In genomic region chr22:39528681-39529486, GRCh38 we compare ENCODE assay signal across 1 cellular context.
TF ChIP-seq lines count a peak whose summit lies in the region.

No MANE protein-coding gene starts in this region.

TF ChIP-seq in HepG2, 621 proteins besides CTCF, POLR2A, EP300 and RAD21 (continued from another document and continues in another):
- TF ChIP-seq GPN1 (CRISPR knock-in tag; IDR thresholded peaks at IDR 0.05; ENCODE audit: borderline replicate concordance) (no peak), ZNF264 (CRISPR knock-in tag; IDR thresholded peaks at IDR 0.05) (peak; percentile 72; the same call in 1 of the 2 replicates), ARNT (IDR thresholded peaks at IDR 0.05) (no peak), MYC (CRISPR knock-in tag; IDR thresholded peaks at IDR 0.05; ENCODE audit: borderline replicate concordance) (peak; percentile 70; the same call in 1 of the 2 replicates), TCF7 (IDR thresholded peaks at IDR 0.05; ENCODE audit: low read depth) (no peak), SRSF1 (optimal IDR thresholded peaks at IDR 0.05; ENCODE audit: low read depth, low read length) (peak; percentile 47), ZNF644 (CRISPR knock-in tag; IDR thresholded peaks at IDR 0.05; ENCODE audit: low read depth) (no peak), EED (CRISPR knock-in tag; IDR thresholded peaks at IDR 0.05) (no peak), ZNF512B (CRISPR knock-in tag; IDR thresholded peaks at IDR 0.05; ENCODE audit: borderline replicate concordance) (no peak), ZSCAN5A (CRISPR knock-in tag; IDR thresholded peaks at IDR 0.05; ENCODE audit: borderline replicate concordance) (0 out of 2 replicates have a peak, but pooled peaks have one; percentile 34), ZFP36L2 (CRISPR knock-in tag; IDR thresholded peaks at IDR 0.05) (0 out of 2 replicates have a peak, but pooled peaks have one; percentile 29), NAIF1 (CRISPR knock-in tag; IDR thresholded peaks at IDR 0.05; ENCODE audit: borderline replicate concordance) (no peak), JARID2 (CRISPR knock-in tag; IDR thresholded peaks at IDR 0.05; ENCODE audit: insufficient replicate concordance) (no peak), ZNF784 (CRISPR knock-in tag; IDR thresholded peaks at IDR 0.05; ENCODE audit: borderline replicate concordance) (peak; percentile 46; the same call in 1 of the 2 replicates), IKZF1 (IDR thresholded peaks at IDR 0.05) (no peak), HNF4A (CRISPR knock-in tag; IDR thresholded peaks at IDR 0.05) (peak; percentile 39; the same call in 1 of the 2 replicates), MNT (IDR thresholded peaks at IDR 0.05) (no peak), SRSF4 (IDR thresholded peaks at IDR 0.05; ENCODE audit: low read depth, low read length, poor library complexity, severe bottlenecking) (peak; percentile 51), MAFK (conservative IDR thresholded peaks at IDR 0.05 in 1 of 2, IDR thresholded peaks at IDR 0.05 in 1 of 2; ENCODE audit: low read length in 2 of 2) (no peak), RNF219 (CRISPR knock-in tag; IDR thresholded peaks at IDR 0.05) (no peak), MXI1 (IDR thresholded peaks at IDR 0.05; ENCODE audit: borderline replicate concordance, low read depth, low read length) (peak; percentile 81; the same call in 1 of the 3 replicates), FLYWCH1 (CRISPR knock-in tag; IDR thresholded peaks at IDR 0.05) (0 out of 2 replicates have a peak, but pooled peaks have one; percentile 50), ZNF510 (CRISPR knock-in tag; IDR thresholded peaks at IDR 0.05; ENCODE audit: low read depth) (0 out of 2 replicates have a peak, but pooled peaks have one; percentile 30), PRDM4 (CRISPR knock-in tag; IDR thresholded peaks at IDR 0.05; ENCODE audit: borderline replicate concordance) (no peak), NR3C1 (CRISPR knock-in tag; IDR thresholded peaks at IDR 0.05) (no peak), RAD51 (IDR thresholded peaks at IDR 0.05; ENCODE audit: borderline replicate concordance) (no peak), ZSCAN25 (CRISPR knock-in tag; IDR thresholded peaks at IDR 0.05) (peak; percentile 72), CREBL2 (CRISPR knock-in tag; IDR thresholded peaks at IDR 0.05; ENCODE audit: borderline replicate concordance) (no peak), ZFP90 (CRISPR knock-in tag; IDR thresholded peaks at IDR 0.05; ENCODE audit: borderline replicate concordance) (no peak), MYNN (CRISPR knock-in tag; IDR thresholded peaks at IDR 0.05; ENCODE audit: low read depth) (no peak), KDM2A (CRISPR knock-in tag; IDR thresholded peaks at IDR 0.05; ENCODE audit: borderline replicate concordance, low read depth) (peak; percentile 96), RBFOX2 (IDR thresholded peaks at IDR 0.05; ENCODE audit: low read depth, low read length) (peak; percentile 78), FOXM1 (CRISPR knock-in tag; IDR thresholded peaks at IDR 0.05) (no peak), RFX5 (IDR thresholded peaks at IDR 0.05; ENCODE audit: low read depth, low read length) (peak; percentile 61; the same call in 1 of the 2 replicates), ZSCAN30 (CRISPR knock-in tag; IDR thresholded peaks at IDR 0.05) (no peak), HOMEZ (CRISPR knock-in tag; IDR thresholded peaks at IDR 0.05; ENCODE audit: low read depth) (no peak), ZNF576 (CRISPR knock-in tag; IDR thresholded peaks at IDR 0.05) (0 out of 2 replicates have a peak, but pooled peaks have one; percentile 56), NR1H2 (CRISPR knock-in tag; IDR thresholded peaks at IDR 0.05; ENCODE audit: borderline replicate concordance, low read depth) (no peak), HNRNPLL (IDR thresholded peaks at IDR 0.05; ENCODE audit: low read depth, low read length, poor library complexity, severe bottlenecking) (peak; percentile 69), SIX4 (CRISPR knock-in tag; IDR thresholded peaks at IDR 0.05) (peak; percentile 44; the same call in 1 of the 2 replicates), ZFP36L1 (CRISPR knock-in tag; IDR thresholded peaks at IDR 0.05) (no peak), MEIS1 (CRISPR knock-in tag; IDR thresholded peaks at IDR 0.05; ENCODE audit: borderline replicate concordance) (no peak), NFYC (CRISPR knock-in tag; IDR thresholded peaks at IDR 0.05) (peak; percentile 50; the same call in 1 of the 2 replicates), CBFB (CRISPR knock-in tag; IDR thresholded peaks at IDR 0.05) (peak; percentile 96), ZSCAN9 (CRISPR knock-in tag; IDR thresholded peaks at IDR 0.05; ENCODE audit: borderline replicate concordance) (peak; percentile 88), FOXP4 (CRISPR knock-in tag; IDR thresholded peaks at IDR 0.05) (peak; percentile 75), ZNF232 (CRISPR knock-in tag; IDR thresholded peaks at IDR 0.05; ENCODE audit: borderline replicate concordance) (no peak), ISL2 (CRISPR knock-in tag; IDR thresholded peaks at IDR 0.05) (peak; percentile 64; the same call in 1 of the 2 replicates), MAZ (IDR thresholded peaks at IDR 0.05; ENCODE audit: borderline replicate concordance, low read depth, low read length) (peak; percentile 32; the same call in 1 of the 2 replicates), MAZ (CRISPR knock-in tag; IDR thresholded peaks at IDR 0.05; ENCODE audit: low read depth) (0 out of 2 replicates have a peak, but pooled peaks have one; percentile 24), CBX1 (IDR thresholded peaks at IDR 0.05; ENCODE audit: low read depth) (peak; percentile 58), ZNF326 (CRISPR knock-in tag; IDR thresholded peaks at IDR 0.05; ENCODE audit: borderline replicate concordance) (no peak), SSRP1 (CRISPR knock-in tag; IDR thresholded peaks at IDR 0.05) (peak; percentile 74; the same call in 1 of the 2 replicates), KLF13 (CRISPR knock-in tag; IDR thresholded peaks at IDR 0.05) (no peak), TBX2 (CRISPR knock-in tag; IDR thresholded peaks at IDR 0.05; ENCODE audit: borderline replicate concordance) (peak; percentile 28; the same call in 1 of the 2 replicates), SMARCC2 (IDR thresholded peaks at IDR 0.05) (no peak)
